In genomic region chr7:28882896-28883470, GRCh38 we compare ENCODE assay signal across 24 cellular contexts.
"Had no signal": no experiment of that assay in that cellular context is flagged by ENCODE, and none has a peak within 500 bp of the region (broad histone marks: within the 10 kb centered on the region; RNA-seq: fewer than 3 reads in every experiment).

No MANE protein-coding gene starts in this region.

- DNase-seq: activated CD4-positive, alpha-beta memory T cell treated with anti-CD3 and anti-CD28 coated beads for 36 hours; activated CD4-positive, alpha-beta T cell treated with anti-CD3 and anti-CD28 coated beads, Interleukin-2, amount 10 ng/mL, durations not matched to agents 24 days and 14 days; activated CD4-positive, CD25-positive, alpha-beta regulatory T cell treated with anti-CD3 and anti-CD28 coated beads, Interleukin-2, amount 50 U/mL, for 72 hours; activated CD8-positive, alpha-beta memory T cell treated with anti-CD3 and anti-CD28 coated beads, Interleukin-2, amount 50 U/mL, for 4 hours; activated effector memory CD4-positive, alpha-beta T cell treated with anti-CD3 and anti-CD28 coated beads, Interleukin-2, amount 50 U/mL, for 16 hours; activated naive CD4-positive, alpha-beta T cell treated with anti-CD3 and anti-CD28 coated beads for 36 hours; activated naive CD8-positive, alpha-beta T cell treated with anti-CD3 and anti-CD28 coated beads for 36 hours; activated T-cell treated with anti-CD3 and anti-CD28 coated beads, Interleukin-2, amount 50 U/mL, for 1 hour; adrenal gland; aorta; body of pancreas; dermis blood vessel endothelial cell; effector CD4-positive, alpha-beta T cell; esophagus squamous epithelium; glutamatergic neuron; stimulated activated CD4-positive, alpha-beta T cell treated with anti-CD3 and anti-CD28 coated beads, Interleukin-15, amount 100 ng/mL, for 24 hours; stimulated activated CD4-positive, alpha-beta T cell treated with anti-CD3 and anti-CD28 coated beads, Interleukin-2, amount 100 ng/mL, for 24 hours; stimulated activated naive B cell treated with anti-CD40 and anti-IgM and Interleukin-4, amounts not matched to agents 10 μg/mL and 1 μg/mL and 100 μg/mL, for 72 hours; stomach; T-helper 17 cell; T1000; thyroid gland; upper lobe of right lung had no signal

- ATAC-seq: body of pancreas; natural killer cell treated with Interleukin-12 subunit alpha and Interleukin-12 subunit beta and Interleukin-15 and Interleukin-18, amount 100 ng/mL, for 72 hours; stimulated activated naive B cell treated with anti-CD40 and anti-IgM and Interleukin-4, amounts not matched to agents 10 μg/mL and 1 μg/mL and 100 μg/mL, for 72 hours; T-helper 17 cell; upper lobe of right lung had no signal
